8 cellular contexts compared by ENCODE assay signal in genomic region chr6:52388119-52388518, GRCh38. TPM values are rescaled to one million over a fixed set of nuclear protein-coding genes. Genes with fewer than 3 reads are reported as not detected.
DNase-seq lines count a peak whose midpoint lies in the region; ATAC-seq and TF ChIP-seq lines count a peak whose summit lies in the region.
"Not testable (repeated sequence)": the region's sequence is repeated elsewhere in the genome, so short reads cannot be mapped to it uniquely, and the experiment has no call there.

No MANE protein-coding gene starts in this region.

- CTCF ChIA-PET in HEK293 (lab: Yijun Ruan, JAX), result interaction anchor here (0.6 to 1.4 kb wide), 4 partner anchors 12 to 224 kb away, joined by 3 to 4 read pairs (median 4); no protein-coding TSS in a partner anchor
- CTCF ChIA-PET in activated CD4-positive, alpha-beta T cell treated with anti-CD3 and anti-CD28 coated beads, Interleukin-2, amount 10 ng/mL, durations not matched to agents 7 days and 5 days (lab: Charles Lee), result interaction anchor here (0.6 to 3.7 kb wide), 4 partner anchors 11 to 153 kb away, joined by 3 to 11 read pairs (median 4); partner anchors contain the start of gene PAQR8

- not testable (repeated sequence) for H3K4me3 ChIP-seq in CD4-positive, CD25-positive, alpha-beta regulatory T cell (ENCODE audit: low read depth, low read length); HEK293 (ENCODE audit: low read depth, low read length); rectal smooth muscle tissue (ENCODE audit: low read length); thymus (ENCODE audit: low read length)

- H3K27me3 ChIP-seq in CD4-positive, CD25-positive, alpha-beta regulatory T cell (ENCODE audit: control insufficient read depth, insufficient read depth, low read length); layer of hippocampus (ENCODE audit: control insufficient read depth, insufficient read depth, low read length); rectal smooth muscle tissue (ENCODE audit: control insufficient read depth, insufficient read depth, low read length); thymus (ENCODE audit: control insufficient read depth, insufficient read depth): not testable (repeated sequence)

- 89% methylated on average over 4 of the region's 4 CpGs for WGBS in thymus

- H3K9me3 ChIP-seq in CD4-positive, CD25-positive, alpha-beta regulatory T cell (ENCODE audit: control insufficient read depth in 2 of 2, low read length in 2 of 2); HEK293 (ENCODE audit: control insufficient read depth, insufficient read depth, low read depth, low read length); thymus (ENCODE audit: control insufficient read depth): not testable (repeated sequence)

- not testable (repeated sequence) for H3K36me3 ChIP-seq in CD4-positive, CD25-positive, alpha-beta regulatory T cell (ENCODE audit: control insufficient read depth, insufficient read depth, low read length); HEK293 (ENCODE audit: control insufficient read depth in 2 of 2, insufficient read depth in 1 of 2, low read length in 2 of 2); rectal smooth muscle tissue (ENCODE audit: control insufficient read depth, insufficient read depth, low read length); thymus (ENCODE audit: control insufficient read depth, insufficient read depth)

- POLR2A ChIA-PET in HEK293 (lab: Yijun Ruan, JAX); activated CD4-positive, alpha-beta T cell treated with anti-CD3 and anti-CD28 coated beads, Interleukin-2, amount 10 ng/mL, durations not matched to agents 7 days and 5 days (lab: Charles Lee): not testable (repeated sequence)

- not testable (repeated sequence) for H3K36me3 Mint-ChIP-seq in CD4-positive, CD25-positive, alpha-beta regulatory T cell
- H3K36me3 Mint-ChIP-seq in activated CD4-positive, alpha-beta T cell treated with anti-CD3 and anti-CD28 coated beads, Interleukin-2, amount 10 ng/mL, durations not matched to agents 7 days and 5 days (ENCODE audit: low read depth), result peaks cover 47% of the 10 kb centered on the region

- not testable (repeated sequence) for H3K4me3 Mint-ChIP-seq in CD4-positive, CD25-positive, alpha-beta regulatory T cell; activated CD4-positive, alpha-beta T cell treated with anti-CD3 and anti-CD28 coated beads, Interleukin-2, amount 10 ng/mL, durations not matched to agents 7 days and 5 days

- H3K27ac Mint-ChIP-seq in CD4-positive, CD25-positive, alpha-beta regulatory T cell, result peak overlapping the region; percentile 93 to 98 (median 96)
- H3K27ac Mint-ChIP-seq in activated CD4-positive, alpha-beta T cell treated with anti-CD3 and anti-CD28 coated beads, Interleukin-2, amount 10 ng/mL, durations not matched to agents 7 days and 5 days, result peak overlapping the region; percentile 95

- DNase-seq in CD4-positive, CD25-positive, alpha-beta regulatory T cell; activated CD4-positive, alpha-beta T cell treated with anti-CD3 and anti-CD28 coated beads, Interleukin-2, amount 10 ng/mL, durations not matched to agents 7 days and 5 days: not testable (repeated sequence)

- TF ChIP-seq CTCF in HEK293 (tag by site-specific recombination; IDR thresholded peaks at IDR 0.05), result not testable (repeated sequence)

- H3K27ac ChIP-seq in CD4-positive, CD25-positive, alpha-beta regulatory T cell (ENCODE audit: insufficient read depth, low read length, poor library complexity, severe bottlenecking), result peak overlapping the region; percentile 87
- not testable (repeated sequence) for H3K27ac ChIP-seq in HEK293 (ENCODE audit: extremely low read depth, low read depth, low read length)
- peak overlapping the region; percentile 88 for H3K27ac ChIP-seq in angular gyrus (ENCODE audit: low read depth, low read length)
- H3K27ac ChIP-seq in cingulate gyrus (ENCODE audit: low read depth, low read length), result peak overlapping the region; percentile 97
- H3K27ac ChIP-seq in layer of hippocampus (ENCODE audit: low read depth, low read length), result peak overlapping the region; percentile 82
- peak overlapping the region; percentile 49 for H3K27ac ChIP-seq in rectal smooth muscle tissue (ENCODE audit: low read depth, low read length)
- H3K27ac ChIP-seq in thymus (ENCODE audit: low read depth), result peak overlapping the region; percentile 88

- ATAC-seq in CD4-positive, CD25-positive, alpha-beta regulatory T cell (ENCODE audit: low read depth in 2 of 2), result not testable (repeated sequence)

- H3K4me1 ChIP-seq in CD4-positive, CD25-positive, alpha-beta regulatory T cell (ENCODE audit: control insufficient read depth, insufficient read depth, low read length, poor library complexity, severe bottlenecking), result peaks cover 48% of the 10 kb centered on the region
- H3K4me1 ChIP-seq in HEK293 (ENCODE audit: control insufficient read depth, insufficient read depth, low read length), result not testable (repeated sequence)
- H3K4me1 ChIP-seq in rectal smooth muscle tissue (ENCODE audit: control insufficient read depth, insufficient read depth, low read length) (peaks cover 16% of the 10 kb centered on the region), thymus (ENCODE audit: control insufficient read depth, insufficient read depth, low read length) (peaks cover 16% of the 10 kb centered on the region)

- not testable (repeated sequence) for H3K9me3 Mint-ChIP-seq in CD4-positive, CD25-positive, alpha-beta regulatory T cell
- H3K9me3 Mint-ChIP-seq in activated CD4-positive, alpha-beta T cell treated with anti-CD3 and anti-CD28 coated beads, Interleukin-2, amount 10 ng/mL, durations not matched to agents 7 days and 5 days, result peaks cover 22% of the 10 kb centered on the region

- peaks cover 39 to 86% (median 76%) of the 10 kb centered on the region in 4 donors for H3K4me1 Mint-ChIP-seq in CD4-positive, CD25-positive, alpha-beta regulatory T cell
- H3K4me1 Mint-ChIP-seq in activated CD4-positive, alpha-beta T cell treated with anti-CD3 and anti-CD28 coated beads, Interleukin-2, amount 10 ng/mL, durations not matched to agents 7 days and 5 days, result peaks cover 71% of the 10 kb centered on the region

- not testable (repeated sequence) for H3K27me3 Mint-ChIP-seq in CD4-positive, CD25-positive, alpha-beta regulatory T cell; activated CD4-positive, alpha-beta T cell treated with anti-CD3 and anti-CD28 coated beads, Interleukin-2, amount 10 ng/mL, durations not matched to agents 7 days and 5 days

- not testable (repeated sequence) for H3K9ac ChIP-seq in rectal smooth muscle tissue (ENCODE audit: low read length)

TF ChIP-seq in HEK293, 187 proteins besides CTCF, POLR2A, EP300 and RAD21:
- TF ChIP-seq ZNF121 (tag by site-specific recombination; IDR thresholded peaks at IDR 0.05) (0 out of 2 replicates have a peak, but pooled peaks have one; percentile 19), REST (tag by site-specific recombination; IDR thresholded peaks at IDR 0.05) (peak; percentile 29; the same call in 1 of the 2 replicates)
TF ChIP-seq in HEK293: peak in this region for 2; not testable (repeated sequence) for 185.

RNA-seq across cellular contexts. Expression of gene PAQR8, which starts 26.2 kb away (rescaled TPM):
- 5.4 TPM for total RNA-seq in CD4-positive, CD25-positive, alpha-beta regulatory T cell
- polyA plus RNA-seq in CD4-positive, CD25-positive, alpha-beta regulatory T cell, result 10 to 100 TPM in 3 of 4 donors, 1 to 10 TPM in 1; 8.6 to 18.5 (median 15.5) TPM
- total RNA-seq in activated CD4-positive, alpha-beta T cell treated with anti-CD3 and anti-CD28 coated beads, Interleukin-2, amount 10 ng/mL, durations not matched to agents 7 days and 5 days, result 10 to 100 TPM; 21.2 to 22.8 TPM
- polyA plus RNA-seq in thymus, result 11.3 TPM

RNA-seq across cellular contexts. Expression of gene EFHC1, which starts 32.0 kb away (rescaled TPM):
- total RNA-seq in CD4-positive, CD25-positive, alpha-beta regulatory T cell, result 4.4 TPM
- polyA plus RNA-seq in CD4-positive, CD25-positive, alpha-beta regulatory T cell, result 1 to 10 TPM in 2 of 4 donors, under 1 TPM in 1, not detected in 1; 0.32 to 2.1 (median 2.1) TPM
- 1 to 10 TPM; 2.3 to 3.6 TPM for total RNA-seq in activated CD4-positive, alpha-beta T cell treated with anti-CD3 and anti-CD28 coated beads, Interleukin-2, amount 10 ng/mL, durations not matched to agents 7 days and 5 days
- 75.6 TPM for polyA plus RNA-seq in thymus
